14 cellular contexts compared by ENCODE assay signal in genomic region chr18:66724664-66725356, GRCh38.
DNase-seq lines count a peak whose midpoint lies in the region; ATAC-seq and TF ChIP-seq lines count a peak whose summit lies in the region.
"Had no signal": no experiment of that assay in that cellular context is flagged by ENCODE, and none has a peak within 500 bp of the region (broad histone marks: within the 10 kb centered on the region; RNA-seq: fewer than 3 reads in every experiment).

No MANE protein-coding gene starts in this region.

- H3K27ac ChIP-seq in body of pancreas (peak overlapping the region; percentile 45 to 81 (median 62)), hepatocyte (peak overlapping the region; percentile 48), suprapubic skin (peak overlapping the region; percentile 72)

- H3K4me3 ChIP-seq in body of pancreas (no peak overlapping the region), hepatocyte (no peak overlapping the region), suprapubic skin (no peak overlapping the region)

- no peaks in the 10 kb centered on the region for H3K9me2 ChIP-seq in hepatocyte (replicated peaks; ENCODE audit: insufficient read depth)

- ATAC-seq in body of pancreas (peak; percentile 99), HG03097 (IDR thresholded peaks at IDR 0.05; ENCODE audit: low FRiP score, unreplicated experiment) (no peak)

- peak in 5 of 7 experiments; percentile 25 to 70 (median 65) for TF ChIP-seq CTCF in body of pancreas (IDR thresholded peaks at IDR 0.05)
- no peak for TF ChIP-seq CTCF in hepatocyte (IDR thresholded peaks at IDR 0.05; ENCODE audit: poor library complexity)
- no peak for TF ChIP-seq CTCF in suprapubic skin (IDR thresholded peaks at IDR 0.05)

- no peaks in the 10 kb centered on the region for H3K79me2 ChIP-seq in hepatocyte

- H3K27me3 ChIP-seq in body of pancreas (no peaks in the 10 kb centered on the region), hepatocyte (no peaks in the 10 kb centered on the region), suprapubic skin (no peaks in the 10 kb centered on the region)
- H3K27me3 ChIP-seq: BE2C had no signal

- DNase-seq in HuH-7.5 (ENCODE audit: low spot score), result peak; percentile 9
- DNase-seq in body of pancreas, result peak; percentile 62 to 86 (median 74)
- peak; percentile 60 for DNase-seq in hepatocyte (ENCODE audit: low spot score)
- DNase-seq in suprapubic skin (ENCODE audit: low spot score in 2 of 2), result no peak
- no peak for DNase-seq in kidney tubule cell (ENCODE audit: low spot score)
- no peak for DNase-seq in erythroblast (lab: John Stamatoyannopoulos, UW)
- DNase-seq: BE2C, cerebellar nuclear complex, DMS153, hypothalamus, NCI-H1092, NCI-H524, T-helper 2 cell had no signal

- H3K36me3 ChIP-seq in body of pancreas (replicated peaks in 1 of 2; ENCODE audit: insufficient read depth in 1 of 2, low read depth in 2 of 2) (no peaks in the 10 kb centered on the region), hepatocyte (replicated peaks; ENCODE audit: insufficient read depth, low read depth) (no peaks in the 10 kb centered on the region), suprapubic skin (no peaks in the 10 kb centered on the region)
- H3K36me3 ChIP-seq: BE2C had no signal

- H3K9me3 ChIP-seq in body of pancreas (no peaks in the 10 kb centered on the region), hepatocyte (ENCODE audit: low read depth) (no peaks in the 10 kb centered on the region), suprapubic skin (no peaks in the 10 kb centered on the region)
- H3K9me3 ChIP-seq: BE2C had no signal

- H3K4me1 ChIP-seq in body of pancreas, result peaks cover 32% of the 10 kb centered on the region
- H3K4me1 ChIP-seq in hepatocyte (ENCODE audit: insufficient read depth), result peaks cover 7% of the 10 kb centered on the region
- H3K4me1 ChIP-seq in suprapubic skin, result no peaks in the 10 kb centered on the region
- H3K4me1 ChIP-seq: BE2C had no signal

- H3K4me2 ChIP-seq in hepatocyte, result peak overlapping the region; percentile 4

- intact Hi-C loops in body of pancreas (cut with DNase I), result no loop called here

- H2AFZ ChIP-seq in hepatocyte, result peak overlapping the region; percentile 5

- 6 to 16% methylated on average over 5 of the region's 5 CpGs for WGBS in body of pancreas, 2 donors
- 59% methylated on average over 5 of the region's 5 CpGs for whole genome bisulfite sequencing in hepatocyte (ENCODE audit: low lambda C conversion rate, missing lambda C conversion rate)
- 58% methylated on average over 4 of the region's 5 CpGs for WGBS in suprapubic skin

- no peak for TF ChIP-seq POLR2A in body of pancreas (IDR thresholded peaks at IDR 0.05)
- TF ChIP-seq POLR2A in suprapubic skin (IDR thresholded peaks at IDR 0.05), result no peak
- TF ChIP-seq POLR2A in erythroblast (IDR thresholded peaks at IDR 0.05; ENCODE audit: low read length), result no peak

- H4K20me1 ChIP-seq in hepatocyte (ENCODE audit: insufficient read depth, poor library complexity, severe bottlenecking), result no peaks in the 10 kb centered on the region

- TF ChIP-seq EP300 in suprapubic skin (IDR thresholded peaks at IDR 0.05), result no peak

Comparison
In these comparisons a context has a peak if more than half of its experiments do, and no peak if none do; other contexts are left out.
1. DNase-seq: peak in HuH-7.5 (single experiment), body of pancreas (4 of 4) and hepatocyte (single experiment); none in suprapubic skin (0 of 2), kidney tubule cell (single experiment) and erythroblast (0 of 2).
2. CTCF ChIP-seq: peak in body of pancreas (5 of 7); none in hepatocyte (single experiment) and suprapubic skin (0 of 2).
3. Peak in every context shown above with its lines, with median percentiles within 50 percentile points of each other: H3K27ac ChIP-seq.